Comparison of ENCODE assay signal across 20 cellular contexts in genomic region chr1:97907886-97908285, GRCh38. TPM values are rescaled to one million over a fixed set of nuclear protein-coding genes. Genes with fewer than 3 reads are reported as not detected.
A peak's percentile ranks its signal among the peaks of the same experiment; 100 is the strongest.
DNase-seq lines count a peak whose midpoint lies in the region; ATAC-seq, FAIRE-seq and TF ChIP-seq lines count a peak whose summit lies in the region.
"Had no signal": no experiment of that assay in that cellular context is flagged by ENCODE, and none has a peak within 500 bp of the region (broad histone marks: within the 10 kb centered on the region; RNA-seq: fewer than 3 reads in every experiment).

No MANE protein-coding gene starts in this region.

- H3K36me3 ChIP-seq in right atrium auricular region = no peaks in the 10 kb centered on the region
- no peaks in the 10 kb centered on the region for H3K36me3 ChIP-seq in heart right ventricle
- H3K36me3 ChIP-seq in upper lobe of right lung = no peaks in the 10 kb centered on the region
- no peaks in the 10 kb centered on the region for H3K36me3 ChIP-seq in small intestine (ENCODE audit: control insufficient read depth in 2 of 2, insufficient read depth in 2 of 2, low read length in 2 of 2)
- H3K36me3 ChIP-seq: Peyer's patch had no signal

- intact Hi-C loops in heart right ventricle (cut with DNase I) = no loop called here
- intact Hi-C loops in upper lobe of right lung (cut with DNase I) = no loop called here

- TF ChIP-seq CTCF in right atrium auricular region (IDR thresholded peaks at IDR 0.05) (no peak), heart right ventricle (IDR thresholded peaks at IDR 0.05) (no peak), RWPE1 (conservative IDR thresholded peaks at IDR 0.05; ENCODE audit: low read depth) (no peak), fibroblast of mammary gland (conservative IDR thresholded peaks at IDR 0.05; ENCODE audit: control insufficient read depth, insufficient read depth, low read depth, low read length) (no peak), upper lobe of right lung (IDR thresholded peaks at IDR 0.05) (no peak)

- H3K27ac ChIP-seq in right atrium auricular region (peak overlapping the region in 1 of 2 donors; percentile 25), heart right ventricle (peak overlapping the region in 1 of 10 donors; percentile 56), RWPE1 (peak overlapping the region; percentile 63), upper lobe of right lung (no peak overlapping the region), small intestine (ENCODE audit: low read depth in 1 of 2, low read length in 1 of 2) (no peak overlapping the region)
- H3K27ac ChIP-seq: Peyer's patch had no signal

- 85 to 95% methylated on average over 3 of the region's 3 CpGs for WGBS in heart right ventricle, 2 donors
- 95 to 100% (median 97%) methylated on average over 3 of the region's 3 CpGs for WGBS in small intestine, 3 donors

- CTCF ChIA-PET in RWPE1 (lab: Yijun Ruan, JAX) = no interaction called here

- peak; percentile 60 for DNase-seq in right atrium auricular region (ENCODE audit: low spot score)
- no peak for DNase-seq in heart right ventricle
- DNase-seq in RWPE1 (ENCODE audit: low spot score) = no peak
- peak; percentile 11 for DNase-seq in fibroblast of mammary gland (ENCODE audit: low read depth)
- peak; percentile 60 for DNase-seq in upper lobe of right lung
- DNase-seq in SW480 (ENCODE audit: low spot score) = no peak
- DNase-seq in activated CD4-positive, alpha-beta T cell treated with anti-CD3 and anti-CD28 coated beads for 4 hours = no peak
- DNase-seq in small intestine = no peak
- DNase-seq: Calu3; CD4-positive, alpha-beta T cell; NCI-H1092 treated with DMSO at 0.1 percent for 48 hours; NCI-H1694; NCI-H446 treated with DMSO at 0.1 percent for 48 hours; NCI-H748 treated with DMSO at 0.1 percent for 48 hours; Peyer's patch had no signal

- H3K4me3 ChIP-seq in right atrium auricular region = no peak overlapping the region
- no peak overlapping the region for H3K4me3 ChIP-seq in heart right ventricle
- H3K4me3 ChIP-seq in fibroblast of mammary gland (ENCODE audit: control insufficient read depth, low read depth, low read length) = no peak overlapping the region
- no peak overlapping the region for H3K4me3 ChIP-seq in upper lobe of right lung
- no peak overlapping the region for H3K4me3 ChIP-seq in small intestine (ENCODE audit: low read depth in 1 of 2, low read length in 2 of 2)
- H3K4me3 ChIP-seq: Peyer's patch had no signal

- no peaks in the 10 kb centered on the region for H3K9me3 ChIP-seq in right atrium auricular region
- no peaks in the 10 kb centered on the region for H3K9me3 ChIP-seq in heart right ventricle
- no peaks in the 10 kb centered on the region for H3K9me3 ChIP-seq in upper lobe of right lung
- H3K9me3 ChIP-seq in small intestine (ENCODE audit: control insufficient read depth, low read depth) = no peaks in the 10 kb centered on the region
- H3K9me3 ChIP-seq: Peyer's patch had no signal

- no peaks in the 10 kb centered on the region for H3K27me3 ChIP-seq in right atrium auricular region
- H3K27me3 ChIP-seq in heart right ventricle = no peaks in the 10 kb centered on the region
- no peaks in the 10 kb centered on the region for H3K27me3 ChIP-seq in upper lobe of right lung
- no peaks in the 10 kb centered on the region for H3K27me3 ChIP-seq in small intestine (ENCODE audit: control insufficient read depth in 2 of 2, insufficient read depth in 2 of 2, low read length in 2 of 2)
- H3K27me3 ChIP-seq: Peyer's patch had no signal

- no peak for ATAC-seq in heart right ventricle
- ATAC-seq in upper lobe of right lung = no peak
- ATAC-seq: HCT116 had no signal

- POLR2A ChIA-PET in RWPE1 (lab: Yijun Ruan, JAX; ENCODE audit: low non-redundant PET) = no interaction called here

- no peak for FAIRE-seq in small intestine (lab: Jason Lieb, UNC)
- FAIRE-seq: A204.1, GM12891 had no signal

- H3K4me1 ChIP-seq in right atrium auricular region (peaks cover 0 to 10% of the 10 kb centered on the region in 2 donors), heart right ventricle (peaks cover 0 to 95% (median 11%) of the 10 kb centered on the region in 9 donors), upper lobe of right lung (peaks cover 20% of the 10 kb centered on the region), small intestine (ENCODE audit: control insufficient read depth in 2 of 2, insufficient read depth in 1 of 2, low read depth in 1 of 2, low read length in 1 of 2) (no peaks in the 10 kb centered on the region)
- H3K4me1 ChIP-seq: Peyer's patch had no signal

RNA-seq across cellular contexts. Expression of gene DPYD, which starts 12.9 kb away (rescaled TPM):
- 10 to 100 TPM; 11.3 to 14.5 TPM for total RNA-seq in right atrium auricular region
- total RNA-seq in heart right ventricle = 10 to 100 TPM in 2 of 10 donors, 1 to 10 TPM in 8; 4.9 to 22.0 (median 7.8) TPM
- polyA plus RNA-seq in heart right ventricle = 1 to 10 TPM; 4.1 to 5.0 TPM
- total RNA-seq in upper lobe of right lung = 82.7 TPM
- polyA plus RNA-seq in small intestine = 10 to 100 TPM; 11.9 to 29.5 (median 22.4) TPM
- total RNA-seq: G401, SK-MEL-5 had no signal

Comparison
In these comparisons a context has a peak if more than half of its experiments do, and no peak if none do; other contexts are left out.
1. DNase-seq: peak in right atrium auricular region (single experiment), fibroblast of mammary gland (single experiment) and upper lobe of right lung (single experiment); none in heart right ventricle (0 of 2), RWPE1 (single experiment), SW480 (single experiment), activated CD4-positive, alpha-beta T cell treated with anti-CD3 and anti-CD28 coated beads for 4 hours (0 of 2) and small intestine (single experiment).